8 cellular contexts compared by ENCODE assay signal in the genomic region with DNA sequence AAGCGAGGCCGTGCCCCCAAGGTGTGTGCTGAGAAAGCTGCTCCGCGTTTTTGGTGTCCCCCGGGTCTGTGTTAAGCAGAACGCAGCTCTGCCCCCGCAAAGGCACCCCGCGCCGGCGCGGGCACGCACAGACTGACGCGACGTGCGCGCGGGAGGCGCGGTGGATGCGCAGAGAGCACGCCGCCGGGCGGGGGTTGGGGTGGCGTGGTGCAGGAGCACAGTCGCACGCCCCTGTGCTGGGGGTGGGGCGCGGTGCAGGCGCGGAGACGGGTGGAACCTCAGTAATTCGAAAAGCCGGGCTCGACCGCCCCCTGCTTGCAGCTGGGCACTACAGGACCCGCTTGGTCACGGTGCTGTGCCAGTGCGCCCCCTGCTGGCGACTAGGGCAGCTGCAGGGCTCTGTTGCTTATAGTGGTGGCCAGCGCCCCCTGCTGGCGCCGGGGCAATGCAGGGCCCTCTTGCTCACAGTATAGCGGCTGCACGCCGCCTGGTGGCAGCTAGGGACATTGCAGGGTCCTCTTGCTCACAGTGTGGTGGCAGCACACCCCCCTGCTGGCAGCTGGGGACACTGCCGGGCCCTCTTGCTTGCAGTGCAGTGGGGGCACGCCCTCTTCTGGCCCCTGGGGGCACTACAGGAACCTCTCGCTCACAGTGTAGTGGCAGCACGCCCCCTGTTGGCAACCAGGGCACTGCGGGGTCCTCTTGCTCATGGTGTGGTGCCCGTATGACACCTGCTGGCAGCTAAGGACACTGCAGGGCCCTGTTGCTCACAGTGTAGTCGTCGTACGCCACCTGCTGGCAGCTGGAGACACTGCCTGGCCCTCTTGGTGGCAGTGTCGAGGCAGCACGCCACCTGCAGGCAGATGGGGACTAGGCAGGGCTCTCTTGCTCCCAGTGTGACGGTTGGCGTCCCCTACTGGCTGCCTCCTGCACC.
A peak's percentile ranks its signal among the peaks of the same experiment; 100 is the strongest.
DNase-seq lines count a peak whose midpoint lies in the region; ATAC-seq and TF ChIP-seq lines count a peak whose summit lies in the region.
"Not testable (repeated sequence)": the region's sequence is repeated elsewhere in the genome, so short reads cannot be mapped to it uniquely, and the experiment has no call there.

No MANE protein-coding gene starts in this region.

- not testable (repeated sequence) for H3F3A ChIP-seq in OCI-LY1 (ENCODE audit: insufficient read depth, low read length)

- H3K9ac ChIP-seq in OCI-LY1 (ENCODE audit: low read length): not testable (repeated sequence)

- CTCF ChIA-PET in activated CD4-positive, alpha-beta memory T cell treated with anti-CD3 and anti-CD28 coated beads for 36 hours (lab: Charles Lee): interaction anchor here (0.6 to 1.4 kb wide), 9 partner anchors 16 to 442 kb away, joined by 3 to 5 read pairs (median 3); no protein-coding TSS in a partner anchor

- not testable (repeated sequence) for H3K4me1 Mint-ChIP-seq in activated CD4-positive, alpha-beta memory T cell treated with anti-CD3 and anti-CD28 coated beads for 36 hours (ENCODE audit: low read depth); memory B cell

- not testable (repeated sequence) for H3K27me3 ChIP-seq in OCI-LY1 (ENCODE audit: insufficient read depth, low read length)

- not testable (repeated sequence) for H3K36me3 Mint-ChIP-seq in activated CD4-positive, alpha-beta memory T cell treated with anti-CD3 and anti-CD28 coated beads for 36 hours; memory B cell

- H3K9me3 ChIP-seq in OCI-LY1 (ENCODE audit: low read length): not testable (repeated sequence)

- H3K27ac Mint-ChIP-seq in activated CD4-positive, alpha-beta memory T cell treated with anti-CD3 and anti-CD28 coated beads for 36 hours; memory B cell: not testable (repeated sequence)

- not testable (repeated sequence) for H3K4me3 Mint-ChIP-seq in activated CD4-positive, alpha-beta memory T cell treated with anti-CD3 and anti-CD28 coated beads for 36 hours; memory B cell

- not testable (repeated sequence) for H3K9me3 Mint-ChIP-seq in activated CD4-positive, alpha-beta memory T cell treated with anti-CD3 and anti-CD28 coated beads for 36 hours; memory B cell

- H3K79me2 ChIP-seq in OCI-LY1 (ENCODE audit: insufficient read depth, low read length): not testable (repeated sequence)

- intact Hi-C loops in activated CD4-positive, alpha-beta memory T cell treated with anti-CD3 and anti-CD28 coated beads for 36 hours (cut with micrococcal nuclease): not testable (repeated sequence)

- peak; percentile 96 for ATAC-seq in GM21528 (IDR thresholded peaks at IDR 0.05; ENCODE audit: low FRiP score, unreplicated experiment)
- peak; percentile 93 for ATAC-seq in HG03442 (IDR thresholded peaks at IDR 0.05; ENCODE audit: unreplicated experiment)
- ATAC-seq in memory B cell (ENCODE audit: low read depth): peak; percentile 81

- not testable (repeated sequence) for H3K36me3 ChIP-seq in OCI-LY1 (ENCODE audit: insufficient read depth, low read length)

- H3K27me3 Mint-ChIP-seq in activated CD4-positive, alpha-beta memory T cell treated with anti-CD3 and anti-CD28 coated beads for 36 hours: peaks cover 15% of the 10 kb centered on the region
- not testable (repeated sequence) for H3K27me3 Mint-ChIP-seq in memory B cell

- DNase-seq in ELF-1 (ENCODE audit: low read depth, low spot score): peak; percentile 79
- DNase-seq in activated CD4-positive, alpha-beta memory T cell treated with anti-CD3 and anti-CD28 coated beads for 36 hours: peak; percentile 96
- peak; percentile 17 to 33 for DNase-seq in dermis microvascular lymphatic vessel endothelial cell (ENCODE audit: low read depth in 2 of 2)
- DNase-seq in memory B cell (ENCODE audit: low spot score in 2 of 2): peak; percentile 70 to 77
- peak; percentile 80 to 94 for DNase-seq in stimulated activated CD8-positive, alpha-beta memory T cell treated with anti-CD3 and anti-CD28 coated beads, Interleukin-15, amount 100 ng/mL, for 48 hours (ENCODE audit: low read depth in 2 of 2)

- H3K4me1 ChIP-seq in OCI-LY1 (ENCODE audit: insufficient read depth, low read length, severe bottlenecking): not testable (repeated sequence)

- H2AFZ ChIP-seq in OCI-LY1 (ENCODE audit: low read length): not testable (repeated sequence)

- not testable (repeated sequence) for H3K27ac ChIP-seq in OCI-LY1 (ENCODE audit: low read depth, low read length, poor library complexity, severe bottlenecking)

- not testable (repeated sequence) for H3K4me3 ChIP-seq in OCI-LY1 (ENCODE audit: low read depth, low read length, poor library complexity, severe bottlenecking)

- H3K9me2 ChIP-seq in OCI-LY1 (ENCODE audit: low read depth, low read length): not testable (repeated sequence)

- peak; percentile 71 for TF ChIP-seq CTCF in OCI-LY1 (IDR thresholded peaks at IDR 0.05; ENCODE audit: low read length)

- not testable (repeated sequence) for H3K4me2 ChIP-seq in OCI-LY1 (ENCODE audit: low read length)

- not testable (repeated sequence) for H4K20me1 ChIP-seq in OCI-LY1 (ENCODE audit: insufficient read depth, low read length)

- POLR2A ChIA-PET in activated CD4-positive, alpha-beta memory T cell treated with anti-CD3 and anti-CD28 coated beads for 36 hours (lab: Charles Lee): not testable (repeated sequence)

Comparison
In these comparisons a context has a peak if more than half of its experiments do, and no peak if none do; other contexts are left out.
1. DNase-seq: peak in every context shown above with its lines; median percentile 96 in activated CD4-positive, alpha-beta memory T cell treated with anti-CD3 and anti-CD28 coated beads for 36 hours; 87 in stimulated activated CD8-positive, alpha-beta memory T cell treated with anti-CD3 and anti-CD28 coated beads, Interleukin-15, amount 100 ng/mL, for 48 hours; 79 in ELF-1; 74 in memory B cell; 25 in dermis microvascular lymphatic vessel endothelial cell.